Comparison of ENCODE assay signal across 8 cellular contexts in the genomic region with DNA sequence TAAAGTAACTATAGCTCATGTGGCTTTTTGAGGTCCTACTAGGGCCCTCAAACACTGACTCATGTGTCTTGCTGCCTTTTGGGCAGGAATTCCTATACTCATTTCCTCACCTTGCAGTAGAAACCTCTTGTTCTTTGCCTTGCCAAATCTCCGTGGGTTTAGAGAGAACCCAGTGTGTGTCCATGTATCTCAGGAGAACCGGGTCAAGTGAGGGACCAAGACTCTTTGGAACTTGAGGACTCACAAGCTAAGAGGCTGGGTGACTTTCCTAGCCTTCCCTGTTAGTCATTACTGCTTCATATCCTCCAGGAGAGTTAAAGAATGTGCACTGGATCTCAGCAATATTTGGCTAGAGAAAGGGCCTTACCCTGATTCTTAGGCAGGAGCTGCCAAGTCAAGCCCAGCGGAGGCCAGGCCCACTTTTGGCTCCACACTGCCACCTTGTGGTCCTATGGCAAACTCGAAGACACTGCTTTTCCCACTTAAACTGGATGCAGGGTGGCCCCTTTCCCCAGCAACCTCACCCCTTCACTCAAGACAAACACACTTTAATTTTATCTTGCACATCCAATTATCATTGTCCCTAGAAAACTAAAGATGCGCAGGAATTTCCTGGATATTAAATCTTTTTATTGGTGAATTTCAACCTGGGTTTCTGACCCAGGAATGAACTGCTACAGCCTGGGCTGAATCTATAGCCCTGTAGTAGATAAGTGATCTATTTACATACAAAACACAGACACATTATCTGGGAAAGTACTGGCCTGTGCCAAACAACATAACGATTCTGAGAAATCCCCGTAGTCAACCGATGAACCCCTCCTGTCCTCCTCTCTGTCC. TPM values are rescaled to one million over a fixed set of nuclear protein-coding genes. Genes with fewer than 3 reads are reported as not detected.
DNase-seq lines count a peak whose midpoint lies in the region; ATAC-seq and TF ChIP-seq lines count a peak whose summit lies in the region.

No MANE protein-coding gene starts in this region.

- H3K27ac Mint-ChIP-seq in activated CD4-positive, alpha-beta memory T cell treated with anti-CD3 and anti-CD28 coated beads, Interleukin-2, amount 10 ng/mL, durations not matched to agents 7 days and 5 days: no peak overlapping the region
- no peak overlapping the region for H3K27ac Mint-ChIP-seq in mesothelial cell of epicardium

- H3K9me3 Mint-ChIP-seq in activated CD4-positive, alpha-beta memory T cell treated with anti-CD3 and anti-CD28 coated beads, Interleukin-2, amount 10 ng/mL, durations not matched to agents 7 days and 5 days: no peaks in the 10 kb centered on the region
- H3K9me3 Mint-ChIP-seq in mesothelial cell of epicardium: no peaks in the 10 kb centered on the region

- H3K4me3 Mint-ChIP-seq in activated CD4-positive, alpha-beta memory T cell treated with anti-CD3 and anti-CD28 coated beads, Interleukin-2, amount 10 ng/mL, durations not matched to agents 7 days and 5 days: no peak overlapping the region
- H3K4me3 Mint-ChIP-seq in mesothelial cell of epicardium: no peak overlapping the region

- POLR2A ChIA-PET in activated CD4-positive, alpha-beta memory T cell treated with anti-CD3 and anti-CD28 coated beads, Interleukin-2, amount 10 ng/mL, durations not matched to agents 7 days and 5 days (lab: Charles Lee): interaction anchor here (1.1 kb wide), 1 partner anchor 76 kb away, joined by 4 read pairs; no protein-coding TSS in a partner anchor

- H3K4me1 Mint-ChIP-seq in activated CD4-positive, alpha-beta memory T cell treated with anti-CD3 and anti-CD28 coated beads, Interleukin-2, amount 10 ng/mL, durations not matched to agents 7 days and 5 days: peaks cover 3% of the 10 kb centered on the region
- H3K4me1 Mint-ChIP-seq in mesothelial cell of epicardium: peaks cover 6% of the 10 kb centered on the region

- H3K9me3 ChIP-seq in effector memory CD4-positive, alpha-beta T cell (ENCODE audit: control insufficient read depth, low read length): no peaks in the 10 kb centered on the region

- no peaks in the 10 kb centered on the region for H3K4me1 ChIP-seq in effector memory CD4-positive, alpha-beta T cell (ENCODE audit: control insufficient read depth, insufficient read depth, low read length, poor library complexity, severe bottlenecking)

- H3K27me3 ChIP-seq in effector memory CD4-positive, alpha-beta T cell (replicated peaks; ENCODE audit: control insufficient read depth, insufficient read depth, low read length, poor library complexity, severe bottlenecking): no peaks in the 10 kb centered on the region

- peaks cover 16% of the 10 kb centered on the region for H3K27me3 Mint-ChIP-seq in activated CD4-positive, alpha-beta memory T cell treated with anti-CD3 and anti-CD28 coated beads, Interleukin-2, amount 10 ng/mL, durations not matched to agents 7 days and 5 days
- H3K27me3 Mint-ChIP-seq in mesothelial cell of epicardium (ENCODE audit: low read depth): peaks cover 23% of the 10 kb centered on the region

- peak; percentile 77 for TF ChIP-seq CTCF in mesothelial cell of epicardium (IDR thresholded peaks at IDR 0.05; ENCODE audit: unreplicated experiment)

- ATAC-seq in GM18502 (IDR thresholded peaks at IDR 0.05; ENCODE audit: poor library complexity, unreplicated experiment): no peak

- peak; percentile 87 for DNase-seq in ELF-1 (ENCODE audit: low read depth, low spot score)
- peak; percentile 71 for DNase-seq in HPDE6-E6E7 (ENCODE audit: extremely low spot score)
- DNase-seq in NCI-H82 treated with DMSO at 0.1 percent for 48 hours (lab: John Stamatoyannopoulos, UW; ENCODE audit: unreplicated experiment): peak; percentile 20
- peak; percentile 81 for DNase-seq in activated CD4-positive, alpha-beta memory T cell treated with anti-CD3 and anti-CD28 coated beads, Interleukin-2, amount 10 ng/mL, durations not matched to agents 7 days and 5 days
- DNase-seq in effector memory CD4-positive, alpha-beta T cell: peak; percentile 41 to 58 (median 51)
- peak; percentile 63 to 88 for DNase-seq in mesothelial cell of epicardium (ENCODE audit: low spot score in 2 of 2, unreplicated experiment in 2 of 2)
- DNase-seq in stimulated activated CD8-positive, alpha-beta memory T cell treated with anti-CD3 and anti-CD28 coated beads, Interleukin-2, amount 100 ng/mL, for 48 hours (ENCODE audit: low read depth in 2 of 2): peak; percentile 46 to 74

- no peak overlapping the region for H3K4me3 ChIP-seq in effector memory CD4-positive, alpha-beta T cell (ENCODE audit: insufficient read depth, low read depth, low read length, poor library complexity, severe bottlenecking)

- no peaks in the 10 kb centered on the region for H3K36me3 ChIP-seq in effector memory CD4-positive, alpha-beta T cell (ENCODE audit: control insufficient read depth, insufficient read depth, low read length)

- no peak overlapping the region for H3K27ac ChIP-seq in effector memory CD4-positive, alpha-beta T cell (ENCODE audit: insufficient read depth, low read length, poor library complexity, severe bottlenecking)

- CTCF ChIA-PET in activated CD4-positive, alpha-beta memory T cell treated with anti-CD3 and anti-CD28 coated beads, Interleukin-2, amount 10 ng/mL, durations not matched to agents 7 days and 5 days (lab: Charles Lee): interaction anchor here (0.7 to 10.9 kb wide), 26 partner anchors 9 to 395 kb away, joined by 3 to 181 read pairs (median 4); no protein-coding TSS in a partner anchor

- no peaks in the 10 kb centered on the region for H3K36me3 Mint-ChIP-seq in activated CD4-positive, alpha-beta memory T cell treated with anti-CD3 and anti-CD28 coated beads, Interleukin-2, amount 10 ng/mL, durations not matched to agents 7 days and 5 days (ENCODE audit: low read depth)
- no peaks in the 10 kb centered on the region for H3K36me3 Mint-ChIP-seq in mesothelial cell of epicardium

RNA-seq across cellular contexts. Expression of a gene that starts 10.6 kb away (rescaled TPM):
- not detected for total RNA-seq in activated CD4-positive, alpha-beta memory T cell treated with anti-CD3 and anti-CD28 coated beads, Interleukin-2, amount 10 ng/mL, durations not matched to agents 7 days and 5 days
- not detected in 3 replicates for total RNA-seq in mesothelial cell of epicardium

RNA-seq across cellular contexts. Expression of a gene that starts 53.6 kb away (rescaled TPM):
- total RNA-seq in activated CD4-positive, alpha-beta memory T cell treated with anti-CD3 and anti-CD28 coated beads, Interleukin-2, amount 10 ng/mL, durations not matched to agents 7 days and 5 days: not detected
- not detected in 3 replicates for total RNA-seq in mesothelial cell of epicardium

Comparison
In these comparisons a context has a peak if more than half of its experiments do, and no peak if none do; other contexts are left out.
1. DNase-seq: peak in every context shown above with its lines; median percentile 87 in ELF-1; 81 in activated CD4-positive, alpha-beta memory T cell treated with anti-CD3 and anti-CD28 coated beads, Interleukin-2, amount 10 ng/mL, durations not matched to agents 7 days and 5 days; 76 in mesothelial cell of epicardium; 71 in HPDE6-E6E7; 60 in stimulated activated CD8-positive, alpha-beta memory T cell treated with anti-CD3 and anti-CD28 coated beads, Interleukin-2, amount 100 ng/mL, for 48 hours; 51 in effector memory CD4-positive, alpha-beta T cell; 20 in NCI-H82 treated with DMSO at 0.1 percent for 48 hours.